In the genomic region with DNA sequence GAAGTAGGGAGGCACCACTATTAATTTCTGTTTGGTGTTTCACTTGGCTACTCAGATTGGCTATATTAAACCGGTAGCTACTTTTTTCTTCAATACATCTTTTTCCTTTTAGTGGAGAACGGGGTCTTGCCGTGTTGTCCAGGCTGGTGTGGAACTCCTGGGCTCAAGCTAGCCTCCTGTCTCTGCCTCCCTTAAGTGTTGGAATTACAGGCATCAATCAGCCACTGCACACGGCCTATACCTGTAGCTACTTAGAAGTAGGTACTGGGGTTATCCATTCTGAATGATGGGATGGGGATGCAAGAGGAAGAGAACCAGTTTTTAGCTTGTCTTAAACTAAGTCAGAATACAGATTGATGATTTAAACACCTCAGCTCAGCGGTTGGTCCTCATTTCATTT, we compare ENCODE assay signal across 8 cellular contexts. TPM values are rescaled to one million over a fixed set of nuclear protein-coding genes. Genes with fewer than 3 reads are reported as not detected.
DNase-seq lines count a peak whose midpoint lies in the region; TF ChIP-seq lines count a peak whose summit lies in the region.

No MANE protein-coding gene starts in this region.

- H3K4me3 ChIP-seq in subcutaneous abdominal adipose tissue (ENCODE audit: low read depth in 1 of 5, low read length in 5 of 5) = peak overlapping the region; percentile 82 to 92 (median 86)

- H3K36me3 Mint-ChIP-seq in T-helper 2 cell treated with Interferon-gamma antibody and Interleukin-4, amounts not matched to agents 5 μg/mL and 100 μg/mL, for 36 hours (ENCODE audit: low read depth) = peaks cover 37% of the 10 kb centered on the region
- H3K36me3 Mint-ChIP-seq in activated T-helper 1 cell treated with anti-CD3 and anti-CD28 coated beads, Interleukin-12 subunit alpha, Interleukin-12 subunit beta, Interleukin-2, Interleukin-4 antibody, amounts not matched to agents 30 ng/mL and 10 ng/mL and 1 ng/mL, durations not matched to agents 14 hours and 24 hours and 36 hours (ENCODE audit: low read depth) = peaks cover 25% of the 10 kb centered on the region
- peaks cover 0 to 6% (median 4%) of the 10 kb centered on the region in 3 donors for H3K36me3 Mint-ChIP-seq in immature natural killer cell

- no peaks in the 10 kb centered on the region for H3K36me3 ChIP-seq in subcutaneous abdominal adipose tissue (ENCODE audit: control insufficient read depth in 5 of 5, insufficient read depth in 5 of 5, low read length in 5 of 5)

- peaks cover 11 to 49% (median 43%) of the 10 kb centered on the region in 5 donors for H3K4me1 ChIP-seq in subcutaneous abdominal adipose tissue (ENCODE audit: control insufficient read depth in 5 of 5, insufficient read depth in 5 of 5, low read length in 5 of 5)

- H3K27me3 ChIP-seq in subcutaneous abdominal adipose tissue (ENCODE audit: control insufficient read depth in 5 of 5, insufficient read depth in 4 of 5, low read length in 5 of 5) = no peaks in the 10 kb centered on the region

- intact Hi-C loops in activated T-helper 1 cell treated with anti-CD3 and anti-CD28 coated beads, Interleukin-12 subunit alpha, Interleukin-12 subunit beta, Interleukin-2, Interleukin-4 antibody, amounts not matched to agents 30 ng/mL and 10 ng/mL and 1 ng/mL, durations not matched to agents 14 hours and 24 hours and 36 hours (cut with micrococcal nuclease) = loop anchor here (1.0 to 10.0 kb wide), 10 partner anchors 12 to 1208 kb away; a partner anchor contains a TSS

- no peak for DNase-seq in T-helper 2 cell treated with Interferon-gamma antibody and Interleukin-4, amounts not matched to agents 5 μg/mL and 100 μg/mL, for 36 hours (ENCODE audit: low spot score)
- DNase-seq in T-helper 2 cell = no peak
- no peak for DNase-seq in activated T-helper 1 cell treated with anti-CD3 and anti-CD28 coated beads, Interleukin-12 subunit alpha, Interleukin-12 subunit beta, Interleukin-2, Interleukin-4 antibody, amounts not matched to agents 30 ng/mL and 10 ng/mL and 1 ng/mL, durations not matched to agents 14 hours and 24 hours and 36 hours (ENCODE audit: low spot score)
- no peak for DNase-seq in immature natural killer cell
- no peak for DNase-seq in NCI-H748 treated with DMSO at 0.1 percent for 48 hours (lab: John Stamatoyannopoulos, UW)
- no peak for DNase-seq in activated CD8-positive, alpha-beta memory T cell treated with anti-CD3 and anti-CD28 coated beads, Interleukin-2, amount 50 U/mL, for 4 hours
- no peak for DNase-seq in GM20000 (ENCODE audit: low spot score)

- H3K9me3 ChIP-seq in subcutaneous abdominal adipose tissue (ENCODE audit: control insufficient read depth in 5 of 5, low read length in 5 of 5) = no peaks in the 10 kb centered on the region

- H3K27ac Mint-ChIP-seq in T-helper 2 cell treated with Interferon-gamma antibody and Interleukin-4, amounts not matched to agents 5 μg/mL and 100 μg/mL, for 36 hours = peak overlapping the region; percentile 96
- H3K27ac Mint-ChIP-seq in activated T-helper 1 cell treated with anti-CD3 and anti-CD28 coated beads, Interleukin-12 subunit alpha, Interleukin-12 subunit beta, Interleukin-2, Interleukin-4 antibody, amounts not matched to agents 30 ng/mL and 10 ng/mL and 1 ng/mL, durations not matched to agents 14 hours and 24 hours and 36 hours = peak overlapping the region; percentile 95
- peak overlapping the region; percentile 88 to 98 (median 94) for H3K27ac Mint-ChIP-seq in immature natural killer cell

- no peak for TF ChIP-seq CTCF in GM20000 (IDR thresholded peaks at IDR 0.05; ENCODE audit: extremely low read depth, missing control alignments)

- H3K9ac ChIP-seq in subcutaneous abdominal adipose tissue (ENCODE audit: low read length in 5 of 5) = peak overlapping the region; percentile 63 to 97 (median 92)

- H3K27me3 Mint-ChIP-seq in T-helper 2 cell treated with Interferon-gamma antibody and Interleukin-4, amounts not matched to agents 5 μg/mL and 100 μg/mL, for 36 hours (ENCODE audit: low read depth) = no peaks in the 10 kb centered on the region
- no peaks in the 10 kb centered on the region for H3K27me3 Mint-ChIP-seq in activated T-helper 1 cell treated with anti-CD3 and anti-CD28 coated beads, Interleukin-12 subunit alpha, Interleukin-12 subunit beta, Interleukin-2, Interleukin-4 antibody, amounts not matched to agents 30 ng/mL and 10 ng/mL and 1 ng/mL, durations not matched to agents 14 hours and 24 hours and 36 hours (ENCODE audit: insufficient read depth)
- peaks cover 12 to 20% (median 17%) of the 10 kb centered on the region in 3 donors for H3K27me3 Mint-ChIP-seq in immature natural killer cell (ENCODE audit: low read depth in 3 of 3)

- peaks cover 30% of the 10 kb centered on the region for H3K4me1 Mint-ChIP-seq in T-helper 2 cell treated with Interferon-gamma antibody and Interleukin-4, amounts not matched to agents 5 μg/mL and 100 μg/mL, for 36 hours (ENCODE audit: low read depth)
- H3K4me1 Mint-ChIP-seq in activated T-helper 1 cell treated with anti-CD3 and anti-CD28 coated beads, Interleukin-12 subunit alpha, Interleukin-12 subunit beta, Interleukin-2, Interleukin-4 antibody, amounts not matched to agents 30 ng/mL and 10 ng/mL and 1 ng/mL, durations not matched to agents 14 hours and 24 hours and 36 hours (ENCODE audit: low read depth) = peaks cover 38% of the 10 kb centered on the region
- H3K4me1 Mint-ChIP-seq in immature natural killer cell = peaks cover 58 to 59% of the 10 kb centered on the region in 2 donors

- H3K9me3 Mint-ChIP-seq in T-helper 2 cell treated with Interferon-gamma antibody and Interleukin-4, amounts not matched to agents 5 μg/mL and 100 μg/mL, for 36 hours = no peaks in the 10 kb centered on the region
- no peaks in the 10 kb centered on the region for H3K9me3 Mint-ChIP-seq in activated T-helper 1 cell treated with anti-CD3 and anti-CD28 coated beads, Interleukin-12 subunit alpha, Interleukin-12 subunit beta, Interleukin-2, Interleukin-4 antibody, amounts not matched to agents 30 ng/mL and 10 ng/mL and 1 ng/mL, durations not matched to agents 14 hours and 24 hours and 36 hours
- H3K9me3 Mint-ChIP-seq in immature natural killer cell = no peaks in the 10 kb centered on the region

- H3K27ac ChIP-seq in subcutaneous abdominal adipose tissue (ENCODE audit: low read depth, low read length) = peak overlapping the region; percentile 82

- H3K4me3 Mint-ChIP-seq in T-helper 2 cell treated with Interferon-gamma antibody and Interleukin-4, amounts not matched to agents 5 μg/mL and 100 μg/mL, for 36 hours = peak overlapping the region; percentile 99
- H3K4me3 Mint-ChIP-seq in activated T-helper 1 cell treated with anti-CD3 and anti-CD28 coated beads, Interleukin-12 subunit alpha, Interleukin-12 subunit beta, Interleukin-2, Interleukin-4 antibody, amounts not matched to agents 30 ng/mL and 10 ng/mL and 1 ng/mL, durations not matched to agents 14 hours and 24 hours and 36 hours = peak overlapping the region; percentile 98
- peak overlapping the region; percentile 93 to 99 (median 95) for H3K4me3 Mint-ChIP-seq in immature natural killer cell

RNA-seq across cellular contexts. Expression of a gene that starts 1.7 kb away (rescaled TPM):
- 251 and 265 TPM in 2 replicates for total RNA-seq in activated T-helper 1 cell treated with anti-CD3 and anti-CD28 coated beads, Interleukin-12 subunit alpha, Interleukin-12 subunit beta, Interleukin-2, Interleukin-4 antibody, amounts not matched to agents 30 ng/mL and 10 ng/mL and 1 ng/mL, durations not matched to agents 14 hours and 24 hours and 36 hours
- polyA plus RNA-seq in immature natural killer cell = 100 to 1,000 TPM; 231 to 328 (median 243) TPM
